10 cellular contexts compared by ENCODE assay signal in the genomic region with DNA sequence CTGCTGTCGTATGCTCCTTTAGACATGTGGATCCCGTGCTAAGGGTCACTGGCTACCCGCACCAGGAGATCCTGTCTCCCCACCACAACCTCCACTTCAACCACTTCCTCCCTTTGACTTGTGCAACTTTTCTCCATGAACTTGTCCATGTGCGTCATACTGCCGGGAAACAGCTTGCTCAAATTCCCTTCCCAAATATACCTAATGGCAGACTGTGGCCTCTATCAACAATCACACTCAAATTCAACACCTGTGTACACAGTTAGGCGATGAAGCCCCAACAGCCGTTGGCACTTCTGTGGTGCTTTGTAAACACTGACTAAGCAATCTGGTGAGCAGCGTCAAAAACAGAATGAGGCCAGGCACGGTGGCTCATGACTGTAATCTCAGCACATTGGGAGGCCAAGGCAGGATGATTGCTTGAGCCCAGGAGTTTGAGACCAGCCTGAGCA. TPM values are rescaled to one million over a fixed set of nuclear protein-coding genes. Genes with fewer than 3 reads are reported as not detected.
DNase-seq lines count a peak whose midpoint lies in the region; ATAC-seq lines count a peak whose summit lies in the region.
"Had no signal": no experiment of that assay in that cellular context is flagged by ENCODE, and none has a peak within 500 bp of the region (broad histone marks: within the 10 kb centered on the region; RNA-seq: fewer than 3 reads in every experiment).

No MANE protein-coding gene starts in this region.

- DNase-seq in AML-193 (lab: John Stamatoyannopoulos, UW) (peak; percentile 24 to 28), NCI-H510A treated with DMSO at 0.1 percent for 48 hours (lab: John Stamatoyannopoulos, UW) (peak; percentile 90), dermis microvascular lymphatic vessel endothelial cell (ENCODE audit: low read depth in 2 of 2) (peak; percentile 28 to 55), Ammon's horn (ENCODE audit: low spot score) (no peak)
- DNase-seq: T-cell had no signal

- ATAC-seq in HG03432 (IDR thresholded peaks at IDR 0.05; ENCODE audit: unreplicated experiment) (peak; percentile 39), GM21526 (IDR thresholded peaks at IDR 0.05; ENCODE audit: low FRiP score, unreplicated experiment) (no peak), GM21786 (IDR thresholded peaks at IDR 0.05; ENCODE audit: unreplicated experiment) (no peak), HG03521 (IDR thresholded peaks at IDR 0.05; ENCODE audit: unreplicated experiment) (no peak)
- ATAC-seq: activated naive CD4-positive, alpha-beta T cell treated with anti-CD3 and anti-CD28 coated beads, Interleukin-2, amount 50 U/mL, for 72 hours; T-cell had no signal

RNA-seq across cellular contexts. Expression of a gene that starts 49.5 kb away (rescaled TPM):
- total RNA-seq in dermis microvascular lymphatic vessel endothelial cell = 27.7 and 39.2 TPM in 2 replicates
